ENCODE assay signal across 17 cellular contexts in the genomic region with DNA sequence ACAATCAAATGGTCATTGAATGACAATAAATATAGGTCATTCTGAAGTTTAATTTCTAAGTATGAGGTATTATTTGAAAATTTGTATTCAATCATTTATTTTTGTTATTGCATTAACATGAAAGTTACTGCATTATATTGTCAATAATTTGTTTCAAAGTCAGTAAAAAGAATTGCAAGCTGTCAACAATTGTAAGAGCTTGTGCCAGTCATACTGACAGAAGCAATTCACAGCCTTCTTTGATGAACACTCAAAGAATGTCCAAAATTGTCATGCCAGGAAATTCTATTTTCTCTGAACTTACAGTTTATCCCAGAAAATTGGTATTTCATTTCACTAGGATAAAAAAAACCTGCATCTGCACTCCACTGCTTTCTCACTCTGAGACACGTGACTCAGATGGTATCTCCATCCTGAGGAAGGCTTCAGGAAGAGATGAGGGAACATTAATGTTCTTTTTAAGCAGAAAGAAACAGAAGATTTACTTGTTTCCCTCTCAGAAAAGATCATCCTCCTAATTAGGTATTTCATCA.
DNase-seq lines count a peak whose midpoint lies in the region; ATAC-seq, FAIRE-seq and TF ChIP-seq lines count a peak whose summit lies in the region.
"Had no signal": no experiment of that assay in that cellular context is flagged by ENCODE, and none has a peak within 500 bp of the region (broad histone marks: within the 10 kb centered on the region; RNA-seq: fewer than 3 reads in every experiment).

No MANE protein-coding gene starts in this region.

- H3K27ac ChIP-seq in endothelial cell of umbilical vein (ENCODE audit: insufficient read depth, low read depth, low read length), result no peak overlapping the region
- H3K27ac ChIP-seq in mesendoderm (ENCODE audit: low read depth, low read length), result no peak overlapping the region
- H3K27ac ChIP-seq: BLaER1, HL-60 had no signal

- H3K4me1 Mint-ChIP-seq in activated naive CD4-positive, alpha-beta T cell treated with anti-CD3 and anti-CD28 coated beads, Interleukin-2, amount 10 ng/mL, durations not matched to agents 7 days and 5 days, result no peaks in the 10 kb centered on the region
- H3K4me1 Mint-ChIP-seq: CD14-positive monocyte; CD4-positive, alpha-beta memory T cell; H9 had no signal

- H2BK5ac ChIP-seq in mesendoderm (ENCODE audit: low read length), result no peak overlapping the region

- peak overlapping the region; percentile 61 for H2BK120ac ChIP-seq in mesendoderm (ENCODE audit: low read depth, low read length)

- H3K9me3 Mint-ChIP-seq in activated naive CD4-positive, alpha-beta T cell treated with anti-CD3 and anti-CD28 coated beads, Interleukin-2, amount 10 ng/mL, durations not matched to agents 7 days and 5 days, result peaks cover 2% of the 10 kb centered on the region

- H3K79me2 ChIP-seq in Loucy (ENCODE audit: insufficient read depth, low read length), result no peaks in the 10 kb centered on the region
- no peaks in the 10 kb centered on the region for H3K79me2 ChIP-seq in endothelial cell of umbilical vein (ENCODE audit: control insufficient read depth, insufficient read depth, low read length)
- H3K79me2 ChIP-seq in mesendoderm (ENCODE audit: control insufficient read depth, insufficient read depth, low read length), result no peaks in the 10 kb centered on the region

- no peaks in the 10 kb centered on the region for H3K79me1 ChIP-seq in mesendoderm (ENCODE audit: low read length)

- H3K36me3 ChIP-seq in Loucy (ENCODE audit: insufficient read depth, low read length) (no peaks in the 10 kb centered on the region), endothelial cell of umbilical vein (ENCODE audit: control insufficient read depth in 2 of 2, extremely low read depth in 1 of 2, insufficient read depth in 2 of 2, low read length in 2 of 2) (no peaks in the 10 kb centered on the region), mesendoderm (ENCODE audit: control insufficient read depth, insufficient read depth, low read length) (no peaks in the 10 kb centered on the region)
- H3K36me3 ChIP-seq: BLaER1 had no signal

- no peaks in the 10 kb centered on the region for H3K9me1 ChIP-seq in endothelial cell of umbilical vein (replicated peaks; ENCODE audit: control insufficient read depth, extremely low read depth, insufficient read depth, low read length)

- no TSS peak for BruUV-seq in endothelial cell of umbilical vein (replicated peaks; lab: Mats Ljungman, UMichigan)

- no peak overlapping the region for H4K8ac ChIP-seq in mesendoderm (ENCODE audit: low read depth, low read length)

- H3K9me2 ChIP-seq in Loucy (replicated peaks; ENCODE audit: low read depth, low read length), result no peaks in the 10 kb centered on the region

- no peak for TF ChIP-seq POLR2A in endothelial cell of umbilical vein (IDR thresholded peaks at IDR 0.05; ENCODE audit: low read depth, low read length)

- no peak overlapping the region for H3K4ac ChIP-seq in mesendoderm (ENCODE audit: low read depth, low read length)

- no peak overlapping the region for H2BK15ac ChIP-seq in mesendoderm (replicated peaks; ENCODE audit: low read depth)

- H3K4me3 Mint-ChIP-seq in activated naive CD4-positive, alpha-beta T cell treated with anti-CD3 and anti-CD28 coated beads, Interleukin-2, amount 10 ng/mL, durations not matched to agents 7 days and 5 days, result no peak overlapping the region
- H3K4me3 Mint-ChIP-seq: CD14-positive monocyte; CD4-positive, alpha-beta memory T cell; H9 had no signal

- no peak overlapping the region for H3K23ac ChIP-seq in mesendoderm (ENCODE audit: low read length)

- ATAC-seq in HG02884 (IDR thresholded peaks at IDR 0.05; ENCODE audit: unreplicated experiment), result no peak

- peaks cover 23% of the 10 kb centered on the region for H3K4me1 ChIP-seq in Loucy (ENCODE audit: insufficient read depth, low read length, poor library complexity, severe bottlenecking)
- H3K4me1 ChIP-seq in endothelial cell of umbilical vein (ENCODE audit: control insufficient read depth, extremely low read depth, insufficient read depth, low read length), result no peaks in the 10 kb centered on the region
- H3K4me1 ChIP-seq in mesendoderm (ENCODE audit: control insufficient read depth, low read depth, low read length), result no peaks in the 10 kb centered on the region
- H3K4me1 ChIP-seq: BLaER1 had no signal

- TF ChIP-seq CTCF in Loucy (conservative IDR thresholded peaks at IDR 0.05; ENCODE audit: low read length) (no peak), endothelial cell of umbilical vein (IDR thresholded peaks at IDR 0.05; ENCODE audit: extremely low read depth in 1 of 2, insufficient read depth in 1 of 2, low read depth in 1 of 2, low read length in 2 of 2) (no peak)

- POLR2A ChIA-PET in endothelial cell of umbilical vein (lab: Charles Lee), result no interaction called here

- H3K4me3 ChIP-seq in Loucy (ENCODE audit: low read length, poor library complexity, severe bottlenecking) (no peak overlapping the region), endothelial cell of umbilical vein (replicated peaks in 1 of 3; ENCODE audit: insufficient read depth in 1 of 3, low read depth in 1 of 3, low read length in 3 of 3) (no peak overlapping the region), mesendoderm (ENCODE audit: low read length) (no peak overlapping the region)
- H3K4me3 ChIP-seq: BLaER1 had no signal

- H3K4me2 ChIP-seq in Loucy (ENCODE audit: low read depth, low read length, poor library complexity, severe bottlenecking), result peak overlapping the region; percentile 29
- no peak overlapping the region for H3K4me2 ChIP-seq in endothelial cell of umbilical vein (ENCODE audit: insufficient read depth, low read length)
- no peak overlapping the region for H3K4me2 ChIP-seq in mesendoderm (ENCODE audit: low read length)
- H3K4me2 ChIP-seq: BLaER1 had no signal

- no peak overlapping the region for H3K27ac Mint-ChIP-seq in activated naive CD4-positive, alpha-beta T cell treated with anti-CD3 and anti-CD28 coated beads, Interleukin-2, amount 10 ng/mL, durations not matched to agents 7 days and 5 days
- H3K27ac Mint-ChIP-seq: CD14-positive monocyte; CD4-positive, alpha-beta memory T cell; H9 had no signal

- CTCF ChIA-PET in endothelial cell of umbilical vein (lab: Charles Lee), result interaction anchor here (1.8 kb wide), 1 partner anchor 20 kb away, joined by 11 read pairs; no protein-coding TSS in a partner anchor
- CTCF ChIA-PET in activated naive CD4-positive, alpha-beta T cell treated with anti-CD3 and anti-CD28 coated beads, Interleukin-2, amount 10 ng/mL, durations not matched to agents 7 days and 5 days (lab: Charles Lee), result no interaction called here

- H2AFZ ChIP-seq in Loucy (ENCODE audit: low read length), result no peak overlapping the region
- no peak overlapping the region for H2AFZ ChIP-seq in endothelial cell of umbilical vein (ENCODE audit: low read depth, low read length)

- no peak overlapping the region for H3K56ac ChIP-seq in mesendoderm (ENCODE audit: low read length)

- no peaks in the 10 kb centered on the region for H3K36me3 Mint-ChIP-seq in activated naive CD4-positive, alpha-beta T cell treated with anti-CD3 and anti-CD28 coated beads, Interleukin-2, amount 10 ng/mL, durations not matched to agents 7 days and 5 days
- H3K36me3 Mint-ChIP-seq: CD14-positive monocyte; CD4-positive, alpha-beta memory T cell had no signal

- intact Hi-C loops in endothelial cell of umbilical vein (cut with micrococcal nuclease), result no loop called here

- dilution Hi-C loops in endothelial cell of umbilical vein (cut with MboI; ENCODE audit: extremely low pct_ligation_motif_present, low sequenced_read_pairs), result no loop called here

- H3F3A ChIP-seq in Loucy (ENCODE audit: low read depth), result no peaks in the 10 kb centered on the region

- no peak overlapping the region for H4K5ac ChIP-seq in mesendoderm (ENCODE audit: low read length)

- no peak for FAIRE-seq in endothelial cell of umbilical vein (lab: Jason Lieb, UNC)
- FAIRE-seq: H1 had no signal

- DNase-seq in endothelial cell of umbilical vein (ENCODE audit: low read depth, low spot score) (peak; percentile 7), mesendoderm (no peak), superior temporal gyrus (ENCODE audit: extremely low spot score) (peak; percentile 70)
- no peak for DNase-seq in activated naive CD4-positive, alpha-beta T cell treated with anti-CD3 and anti-CD28 coated beads, Interleukin-2, amount 10 ng/mL, durations not matched to agents 7 days and 5 days
- no peak for DNase-seq in stimulated activated naive CD4-positive, alpha-beta T cell (lab: John Stamatoyannopoulos, UW)
- DNase-seq: 8988T; CD4-positive, alpha-beta memory T cell; DMS79 treated with DMSO at 0.1 percent for 48 hours; GF-D8; H9; IMR-90 had no signal

- no CpG with 5 or more reads among the region's 1 CpG for WGBS in mesendoderm (ENCODE audit: extremely low coverage, insufficient coverage, low lambda C conversion rate)

- H3K9me3 ChIP-seq in Loucy (ENCODE audit: insufficient read depth, low read depth, low read length) (no peaks in the 10 kb centered on the region), endothelial cell of umbilical vein (replicated peaks; ENCODE audit: control insufficient read depth, insufficient read depth, low read length) (no peaks in the 10 kb centered on the region)

- H3K18ac ChIP-seq in mesendoderm (ENCODE audit: low read length), result no peak overlapping the region

- H3K27me3 ChIP-seq in Loucy (ENCODE audit: insufficient read depth, low read length, poor library complexity, severe bottlenecking) (no peaks in the 10 kb centered on the region), endothelial cell of umbilical vein (ENCODE audit: control insufficient read depth in 2 of 2, insufficient read depth in 2 of 2, low read length in 2 of 2) (no peaks in the 10 kb centered on the region), mesendoderm (ENCODE audit: insufficient read depth, low read length, poor library complexity) (no peaks in the 10 kb centered on the region)
- H3K27me3 ChIP-seq: BLaER1 had no signal

- H3K9ac ChIP-seq in Loucy (ENCODE audit: low read depth, low read length, poor library complexity, severe bottlenecking) (no peak overlapping the region), endothelial cell of umbilical vein (replicated peaks; ENCODE audit: extremely low read depth, insufficient read depth, low read length) (no peak overlapping the region), mesendoderm (ENCODE audit: low read length) (no peak overlapping the region)
- H3K9ac ChIP-seq: BLaER1 had no signal

- no peaks in the 10 kb centered on the region for H3K27me3 Mint-ChIP-seq in activated naive CD4-positive, alpha-beta T cell treated with anti-CD3 and anti-CD28 coated beads, Interleukin-2, amount 10 ng/mL, durations not matched to agents 7 days and 5 days
- H3K27me3 Mint-ChIP-seq: CD4-positive, alpha-beta memory T cell had no signal

- H2AK5ac ChIP-seq in mesendoderm (ENCODE audit: low read length), result no peak overlapping the region

- H4K20me1 ChIP-seq in Loucy (ENCODE audit: insufficient read depth, low read length, poor library complexity, severe bottlenecking) (no peaks in the 10 kb centered on the region), endothelial cell of umbilical vein (replicated peaks; ENCODE audit: control insufficient read depth, extremely low read depth, insufficient read depth, low read length) (no peaks in the 10 kb centered on the region)
- H4K20me1 ChIP-seq: BLaER1 had no signal

TF ChIP-seq in endothelial cell of umbilical vein, 7 proteins besides CTCF, POLR2A, EP300 and RAD21 (continues in another document):
- TF ChIP-seq FOS (IDR thresholded peaks at IDR 0.05; ENCODE audit: borderline replicate concordance, insufficient read depth, low read length), result no peak
- no peak for TF ChIP-seq EZH2 (IDR thresholded peaks at IDR 0.05; ENCODE audit: borderline replicate concordance, low read depth, low read length, severe bottlenecking)

Comparison
In these comparisons a context has a peak if more than half of its experiments do, and no peak if none do; other contexts are left out.
1. DNase-seq: peak in endothelial cell of umbilical vein (single experiment) and superior temporal gyrus (single experiment); none in mesendoderm (single experiment), activated naive CD4-positive, alpha-beta T cell treated with anti-CD3 and anti-CD28 coated beads, Interleukin-2, amount 10 ng/mL, durations not matched to agents 7 days and 5 days (single experiment) and stimulated activated naive CD4-positive, alpha-beta T cell (0 of 6).